ENCODE assay signal across 1 cellular context in the genomic region with DNA sequence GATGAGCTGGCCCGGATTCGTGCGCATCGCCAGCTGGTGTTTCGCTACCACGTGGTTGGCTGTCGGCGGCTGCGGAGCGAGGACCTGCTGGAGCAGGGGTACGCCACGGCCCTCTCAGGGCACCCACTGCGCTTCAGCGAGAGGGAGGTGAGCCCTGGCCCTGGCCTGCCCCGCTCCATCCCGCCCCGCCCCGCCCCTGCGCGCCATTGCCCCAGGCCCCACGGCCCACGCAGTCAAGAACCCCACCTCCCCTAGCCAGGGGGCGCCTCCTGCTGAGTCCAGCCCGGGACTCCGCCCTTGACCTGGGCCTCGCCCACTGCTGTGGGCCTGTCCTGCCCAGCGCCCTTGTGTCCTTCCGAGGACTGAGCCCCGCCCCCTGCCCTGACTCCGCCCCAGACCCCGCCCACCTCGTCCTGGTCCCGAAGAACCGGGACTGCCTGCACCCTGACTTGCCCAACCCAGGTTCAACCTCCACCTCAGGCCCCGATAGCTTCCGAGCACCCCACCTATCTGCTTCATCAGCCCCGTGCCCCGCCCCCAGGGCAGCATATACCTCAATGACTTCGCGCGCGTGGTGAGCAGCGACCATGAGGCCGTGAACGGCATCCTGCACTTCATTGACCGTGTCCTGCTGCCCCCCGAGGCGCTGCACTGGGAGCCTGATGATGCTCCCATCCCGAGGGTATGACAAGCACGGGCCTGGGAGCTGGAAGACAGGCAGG.
TF ChIP-seq lines count a peak whose summit lies in the region.

No MANE protein-coding gene starts in this region.

TF ChIP-seq in K562, 482 proteins besides CTCF, POLR2A, EP300 and RAD21 (continued from another document):
- TF ChIP-seq, protein P1, sequence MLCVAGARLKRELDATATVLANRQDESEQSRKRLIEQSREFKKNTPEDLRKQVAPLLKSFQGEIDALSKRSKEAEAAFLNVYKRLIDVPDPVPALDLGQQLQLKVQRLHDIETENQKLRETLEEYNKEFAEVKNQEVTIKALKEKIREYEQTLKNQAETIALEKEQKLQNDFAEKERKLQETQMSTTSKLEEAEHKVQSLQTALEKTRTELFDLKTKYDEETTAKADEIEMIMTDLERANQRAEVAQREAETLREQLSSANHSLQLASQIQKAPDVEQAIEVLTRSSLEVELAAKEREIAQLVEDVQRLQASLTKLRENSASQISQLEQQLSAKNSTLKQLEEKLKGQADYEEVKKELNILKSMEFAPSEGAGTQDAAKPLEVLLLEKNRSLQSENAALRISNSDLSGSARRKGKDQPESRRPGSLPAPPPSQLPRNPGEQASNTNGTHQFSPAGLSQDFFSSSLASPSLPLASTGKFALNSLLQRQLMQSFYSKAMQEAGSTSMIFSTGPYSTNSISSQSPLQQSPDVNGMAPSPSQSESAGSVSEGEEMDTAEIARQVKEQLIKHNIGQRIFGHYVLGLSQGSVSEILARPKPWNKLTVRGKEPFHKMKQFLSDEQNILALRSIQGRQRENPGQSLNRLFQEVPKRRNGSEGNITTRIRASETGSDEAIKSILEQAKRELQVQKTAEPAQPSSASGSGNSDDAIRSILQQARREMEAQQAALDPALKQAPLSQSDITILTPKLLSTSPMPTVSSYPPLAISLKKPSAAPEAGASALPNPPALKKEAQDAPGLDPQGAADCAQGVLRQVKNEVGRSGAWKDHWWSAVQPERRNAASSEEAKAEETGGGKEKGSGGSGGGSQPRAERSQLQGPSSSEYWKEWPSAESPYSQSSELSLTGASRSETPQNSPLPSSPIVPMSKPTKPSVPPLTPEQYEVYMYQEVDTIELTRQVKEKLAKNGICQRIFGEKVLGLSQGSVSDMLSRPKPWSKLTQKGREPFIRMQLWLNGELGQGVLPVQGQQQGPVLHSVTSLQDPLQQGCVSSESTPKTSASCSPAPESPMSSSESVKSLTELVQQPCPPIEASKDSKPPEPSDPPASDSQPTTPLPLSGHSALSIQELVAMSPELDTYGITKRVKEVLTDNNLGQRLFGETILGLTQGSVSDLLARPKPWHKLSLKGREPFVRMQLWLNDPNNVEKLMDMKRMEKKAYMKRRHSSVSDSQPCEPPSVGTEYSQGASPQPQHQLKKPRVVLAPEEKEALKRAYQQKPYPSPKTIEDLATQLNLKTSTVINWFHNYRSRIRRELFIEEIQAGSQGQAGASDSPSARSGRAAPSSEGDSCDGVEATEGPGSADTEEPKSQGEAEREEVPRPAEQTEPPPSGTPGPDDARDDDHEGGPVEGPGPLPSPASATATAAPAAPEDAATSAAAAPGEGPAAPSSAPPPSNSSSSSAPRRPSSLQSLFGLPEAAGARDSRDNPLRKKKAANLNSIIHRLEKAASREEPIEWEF (CRISPR knock-in tag; IDR thresholded peaks at IDR 0.05) = no peak
- TF ChIP-seq, protein P2, sequence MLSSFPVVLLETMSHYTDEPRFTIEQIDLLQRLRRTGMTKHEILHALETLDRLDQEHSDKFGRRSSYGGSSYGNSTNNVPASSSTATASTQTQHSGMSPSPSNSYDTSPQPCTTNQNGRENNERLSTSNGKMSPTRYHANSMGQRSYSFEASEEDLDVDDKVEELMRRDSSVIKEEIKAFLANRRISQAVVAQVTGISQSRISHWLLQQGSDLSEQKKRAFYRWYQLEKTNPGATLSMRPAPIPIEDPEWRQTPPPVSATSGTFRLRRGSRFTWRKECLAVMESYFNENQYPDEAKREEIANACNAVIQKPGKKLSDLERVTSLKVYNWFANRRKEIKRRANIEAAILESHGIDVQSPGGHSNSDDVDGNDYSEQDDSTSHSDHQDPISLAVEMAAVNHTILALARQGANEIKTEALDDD (IDR thresholded peaks at IDR 0.05) = no peak
- TF ChIP-seq RBFOX2 (IDR thresholded peaks at IDR 0.05; ENCODE audit: low read depth, low read length) (peak; percentile 14; the same call in 1 of the 2 replicates), NR2C2 (CRISPR knock-in tag; IDR thresholded peaks at IDR 0.05) (no peak), NR2C2 (tag; IDR thresholded peaks at IDR 0.05) (no peak), KAT8 (IDR thresholded peaks at IDR 0.05; ENCODE audit: low read depth) (no peak), ZBTB7A (IDR thresholded peaks at IDR 0.05; ENCODE audit: borderline replicate concordance, control insufficient read depth, low read depth, low read length) (peak; percentile 48; the same call in 1 of the 2 replicates), PHF8 (IDR thresholded peaks at IDR 0.05; ENCODE audit: borderline replicate concordance, low read length) (peak; percentile 38; the same call in 1 of the 2 replicates), WHSC1 (IDR thresholded peaks at IDR 0.05; ENCODE audit: low read length) (no peak), EGR1 (conservative IDR thresholded peaks at IDR 0.05) (peak; percentile 58)
- TF ChIP-seq, protein P3, sequence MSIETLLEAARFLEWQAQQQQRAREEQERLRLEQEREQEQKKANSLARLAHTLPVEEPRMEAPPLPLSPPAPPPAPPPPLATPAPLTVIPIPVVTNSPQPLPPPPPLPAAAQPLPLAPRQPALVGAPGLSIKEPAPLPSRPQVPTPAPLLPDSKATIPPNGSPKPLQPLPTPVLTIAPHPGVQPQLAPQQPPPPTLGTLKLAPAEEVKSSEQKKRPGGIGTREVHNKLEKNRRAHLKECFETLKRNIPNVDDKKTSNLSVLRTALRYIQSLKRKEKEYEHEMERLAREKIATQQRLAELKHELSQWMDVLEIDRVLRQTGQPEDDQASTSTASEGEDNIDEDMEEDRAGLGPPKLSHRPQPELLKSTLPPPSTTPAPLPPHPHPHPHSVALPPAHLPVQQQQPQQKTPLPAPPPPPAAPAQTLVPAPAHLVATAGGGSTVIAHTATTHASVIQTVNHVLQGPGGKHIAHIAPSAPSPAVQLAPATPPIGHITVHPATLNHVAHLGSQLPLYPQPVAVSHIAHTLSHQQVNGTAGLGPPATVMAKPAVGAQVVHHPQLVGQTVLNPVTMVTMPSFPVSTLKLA (conservative IDR thresholded peaks at IDR 0.05) = peak; percentile 60 to 63; a peak in 2 of 4 replicates
- TF ChIP-seq, protein P4, sequence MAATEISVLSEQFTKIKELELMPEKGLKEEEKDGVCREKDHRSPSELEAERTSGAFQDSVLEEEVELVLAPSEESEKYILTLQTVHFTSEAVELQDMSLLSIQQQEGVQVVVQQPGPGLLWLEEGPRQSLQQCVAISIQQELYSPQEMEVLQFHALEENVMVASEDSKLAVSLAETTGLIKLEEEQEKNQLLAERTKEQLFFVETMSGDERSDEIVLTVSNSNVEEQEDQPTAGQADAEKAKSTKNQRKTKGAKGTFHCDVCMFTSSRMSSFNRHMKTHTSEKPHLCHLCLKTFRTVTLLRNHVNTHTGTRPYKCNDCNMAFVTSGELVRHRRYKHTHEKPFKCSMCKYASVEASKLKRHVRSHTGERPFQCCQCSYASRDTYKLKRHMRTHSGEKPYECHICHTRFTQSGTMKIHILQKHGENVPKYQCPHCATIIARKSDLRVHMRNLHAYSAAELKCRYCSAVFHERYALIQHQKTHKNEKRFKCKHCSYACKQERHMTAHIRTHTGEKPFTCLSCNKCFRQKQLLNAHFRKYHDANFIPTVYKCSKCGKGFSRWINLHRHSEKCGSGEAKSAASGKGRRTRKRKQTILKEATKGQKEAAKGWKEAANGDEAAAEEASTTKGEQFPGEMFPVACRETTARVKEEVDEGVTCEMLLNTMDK (IDR thresholded peaks at IDR 0.05; ENCODE audit: borderline replicate concordance, insufficient read depth, low read depth, low read length, poor library complexity, severe bottlenecking) = peak; percentile 57
